Comparison of ENCODE assay signal across 9 cellular contexts in genomic region chr5:117590944-117591343, GRCh38.
DNase-seq lines count a peak whose midpoint lies in the region; TF ChIP-seq lines count a peak whose summit lies in the region.
"Had no signal": no experiment of that assay in that cellular context is flagged by ENCODE, and none has a peak within 500 bp of the region (broad histone marks: within the 10 kb centered on the region; RNA-seq: fewer than 3 reads in every experiment).

No MANE protein-coding gene starts in this region.

- no peaks in the 10 kb centered on the region for H3K9me3 ChIP-seq in CD8-positive, alpha-beta memory T cell (ENCODE audit: low read length)
- H3K9me3 ChIP-seq: A549 had no signal

- DNase-seq in NCI-H1105 treated with DMSO at 0.1 percent for 48 hours (lab: John Stamatoyannopoulos, UW), result peak; percentile 4
- DNase-seq in NCI-H1105 (lab: John Stamatoyannopoulos, UW), result no peak
- peak; percentile 24 for DNase-seq in HFFc6
- DNase-seq in NCI-H774 (lab: John Stamatoyannopoulos, UW), result peak; percentile 7
- DNase-seq in iPS-NIHi7 (ENCODE audit: extremely low spot score), result peak; percentile 56
- DNase-seq in GM03348 (ENCODE audit: low spot score), result no peak
- no peak for DNase-seq in cerebellar nuclear complex (lab: John Stamatoyannopoulos, UW)
- DNase-seq in CD8-positive, alpha-beta memory T cell, result no peak

- CTCF ChIA-PET in CD8-positive, alpha-beta memory T cell (lab: Charles Lee), result no interaction called here

- peaks cover 32% of the 10 kb centered on the region for H3K4me1 Mint-ChIP-seq in HFFc6 (ENCODE audit: low read depth)
- no peaks in the 10 kb centered on the region for H3K4me1 Mint-ChIP-seq in CD8-positive, alpha-beta memory T cell

- H3K4me3 ChIP-seq in CD8-positive, alpha-beta memory T cell (ENCODE audit: low read length), result no peak overlapping the region
- H3K4me3 ChIP-seq: A549 had no signal

- H3K27me3 ChIP-seq in CD8-positive, alpha-beta memory T cell (ENCODE audit: insufficient read depth, low read length, poor library complexity, severe bottlenecking), result no peaks in the 10 kb centered on the region

- H3K4me3 Mint-ChIP-seq in HFFc6, result no peak overlapping the region
- H3K4me3 Mint-ChIP-seq in CD8-positive, alpha-beta memory T cell, result no peak overlapping the region

- H3K9me3 Mint-ChIP-seq in HFFc6, result no peaks in the 10 kb centered on the region
- peaks cover 0 to 23% (median 3%) of the 10 kb centered on the region in 5 donors for H3K9me3 Mint-ChIP-seq in CD8-positive, alpha-beta memory T cell

- peak; percentile 69 for TF ChIP-seq CTCF in HFFc6 (IDR thresholded peaks at IDR 0.05)

- H3K36me3 ChIP-seq in CD8-positive, alpha-beta memory T cell (ENCODE audit: insufficient read depth, low read length), result no peaks in the 10 kb centered on the region

- no peaks in the 10 kb centered on the region for H3K4me1 ChIP-seq in CD8-positive, alpha-beta memory T cell (ENCODE audit: insufficient read depth, low read length)
- H3K4me1 ChIP-seq: A549 had no signal

- POLR2A ChIA-PET in CD8-positive, alpha-beta memory T cell (lab: Charles Lee), result no interaction called here

- no peaks in the 10 kb centered on the region for H3K36me3 Mint-ChIP-seq in HFFc6 (ENCODE audit: low read depth)
- no peaks in the 10 kb centered on the region for H3K36me3 Mint-ChIP-seq in CD8-positive, alpha-beta memory T cell

- no peak overlapping the region for H3K27ac ChIP-seq in CD8-positive, alpha-beta memory T cell (ENCODE audit: low read depth, low read length)
- H3K27ac ChIP-seq: A549 had no signal

- H3K27me3 Mint-ChIP-seq in HFFc6 (ENCODE audit: insufficient read depth), result no peaks in the 10 kb centered on the region; the same call in 1 of the 2 replicates
- no peaks in the 10 kb centered on the region for H3K27me3 Mint-ChIP-seq in CD8-positive, alpha-beta memory T cell

- no peak overlapping the region for H3K27ac Mint-ChIP-seq in HFFc6
- no peak overlapping the region for H3K27ac Mint-ChIP-seq in CD8-positive, alpha-beta memory T cell

Comparison
In these comparisons a context has a peak if more than half of its experiments do, and no peak if none do; other contexts are left out.
1. DNase-seq: peak in NCI-H1105 treated with DMSO at 0.1 percent for 48 hours (single experiment), HFFc6 (single experiment), NCI-H774 (single experiment) and iPS-NIHi7 (single experiment); none in NCI-H1105 (single experiment), GM03348 (single experiment), cerebellar nuclear complex (0 of 2) and CD8-positive, alpha-beta memory T cell (0 of 5).